ENCODE assay signal across 10 cellular contexts in the genomic region with DNA sequence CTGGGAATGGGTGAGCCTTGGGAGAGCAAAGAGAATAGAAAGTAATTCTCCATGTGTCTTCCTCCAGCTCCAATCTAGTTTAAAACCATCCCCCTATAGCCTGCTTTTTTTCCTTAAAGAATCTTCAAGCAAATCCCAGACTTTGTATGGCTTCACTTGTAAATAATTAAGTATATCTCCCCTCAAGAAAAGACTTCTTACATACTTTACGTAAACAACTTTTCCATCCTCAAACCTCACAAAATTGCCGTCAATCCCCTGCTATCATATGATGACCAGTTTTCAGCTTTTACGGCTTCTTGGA.
DNase-seq lines count a peak whose midpoint lies in the region; ATAC-seq and TF ChIP-seq lines count a peak whose summit lies in the region.
"Had no signal": no experiment of that assay in that cellular context is flagged by ENCODE, and none has a peak within 500 bp of the region (broad histone marks: within the 10 kb centered on the region; RNA-seq: fewer than 3 reads in every experiment).

No MANE protein-coding gene starts in this region.

- DNase-seq in RWPE2 (ENCODE audit: low spot score) (no peak), glutamatergic neuron (no peak), NCI-H526 treated with DMSO at 0.1 percent for 48 hours (lab: John Stamatoyannopoulos, UW) (no peak), kidney tubule cell (ENCODE audit: low spot score) (no peak)
- no peak for DNase-seq in activated naive CD4-positive, alpha-beta T cell treated with anti-CD3 and anti-CD28 coated beads, Interleukin-2, amount 50 U/mL, for 16 hours
- DNase-seq: CD8-positive, alpha-beta T cell had no signal

- no peak overlapping the region for H3K27ac Mint-ChIP-seq in glutamatergic neuron (ENCODE audit: unreplicated experiment)
- H3K27ac Mint-ChIP-seq: CD8-positive, alpha-beta T cell; IgD-negative memory B cell had no signal

- H2AFZ ChIP-seq in KMS-11 (ENCODE audit: low read depth), result no peak overlapping the region

- no peaks in the 10 kb centered on the region for H3K27me3 Mint-ChIP-seq in glutamatergic neuron (ENCODE audit: unreplicated experiment)

- no peak for ATAC-seq in RWPE2 (ENCODE audit: low read depth)
- ATAC-seq in HG03571 (IDR thresholded peaks at IDR 0.05; ENCODE audit: unreplicated experiment), result no peak
- ATAC-seq: CD8-positive, alpha-beta T cell had no signal

- H3K4me3 Mint-ChIP-seq in glutamatergic neuron (ENCODE audit: unreplicated experiment), result no peak overlapping the region
- H3K4me3 Mint-ChIP-seq: CD8-positive, alpha-beta T cell; IgD-negative memory B cell had no signal

- H3K27ac ChIP-seq in KMS-11, result no peak overlapping the region
- H3K27ac ChIP-seq in RWPE2 (ENCODE audit: poor library complexity, severe bottlenecking), result no peak overlapping the region

- H3K4me3 ChIP-seq in KMS-11 (IDR thresholded peaks at IDR 0.05; ENCODE audit: insufficient read depth, low read depth, low read length) (no peak overlapping the region), RWPE2 (ENCODE audit: severe bottlenecking) (no peak overlapping the region)

- H4K20me1 ChIP-seq in KMS-11 (ENCODE audit: insufficient read depth), result no peaks in the 10 kb centered on the region

- H3K4me1 Mint-ChIP-seq in glutamatergic neuron (ENCODE audit: low read depth, unreplicated experiment), result peaks cover 3% of the 10 kb centered on the region
- H3K4me1 Mint-ChIP-seq: IgD-negative memory B cell had no signal

- no peaks in the 10 kb centered on the region for H3K36me3 Mint-ChIP-seq in glutamatergic neuron (ENCODE audit: unreplicated experiment)
- H3K36me3 Mint-ChIP-seq: CD8-positive, alpha-beta T cell; IgD-negative memory B cell had no signal

- H3K4me1 ChIP-seq in KMS-11 (ENCODE audit: low read depth, poor library complexity, severe bottlenecking) (no peaks in the 10 kb centered on the region), RWPE2 (ENCODE audit: insufficient read depth, poor library complexity, severe bottlenecking) (no peaks in the 10 kb centered on the region)
- H3K4me1 ChIP-seq: BE2C had no signal

- no peaks in the 10 kb centered on the region for H3K9me3 Mint-ChIP-seq in glutamatergic neuron (ENCODE audit: unreplicated experiment)
- H3K9me3 Mint-ChIP-seq: CD8-positive, alpha-beta T cell; IgD-negative memory B cell had no signal

- TF ChIP-seq CTCF in KMS-11 (conservative IDR thresholded peaks at IDR 0.05; ENCODE audit: low read depth, low read length) (peak; percentile 45), RWPE2 (IDR thresholded peaks at IDR 0.05; ENCODE audit: poor library complexity, severe bottlenecking) (peak; percentile 95), glutamatergic neuron (IDR thresholded peaks at IDR 0.05; ENCODE audit: partially characterized antibody, unreplicated experiment) (peak; percentile 32)

- H3K27me3 ChIP-seq in KMS-11 (ENCODE audit: insufficient read depth, low read depth), result no peaks in the 10 kb centered on the region
- H3K27me3 ChIP-seq in RWPE2 (ENCODE audit: insufficient read depth, poor library complexity, severe bottlenecking), result peaks cover 86% of the 10 kb centered on the region

- no peak overlapping the region for H3K4me2 ChIP-seq in KMS-11

- no peak overlapping the region for H3K9ac ChIP-seq in KMS-11

- no peaks in the 10 kb centered on the region for H3K9me3 ChIP-seq in RWPE2 (ENCODE audit: severe bottlenecking)
- H3K9me3 ChIP-seq: BE2C had no signal

- no peaks in the 10 kb centered on the region for H3K36me3 ChIP-seq in KMS-11 (ENCODE audit: insufficient read depth)
- H3K36me3 ChIP-seq in RWPE2 (ENCODE audit: low read depth), result no peaks in the 10 kb centered on the region
- H3K36me3 ChIP-seq: BE2C had no signal

- no peaks in the 10 kb centered on the region for H3K79me2 ChIP-seq in KMS-11 (ENCODE audit: insufficient read depth, low read depth)

Comparison
In these comparisons a context has a peak if more than half of its experiments do, and no peak if none do; other contexts are left out.
1. CTCF ChIP-seq: peak in every context shown above with its lines; median percentile 95 in RWPE2; 45 in KMS-11; 32 in glutamatergic neuron.